In genomic region chr2:8487461-8487932, GRCh38 we compare ENCODE assay signal across 8 cellular contexts.
DNase-seq lines count a peak whose midpoint lies in the region; ATAC-seq and TF ChIP-seq lines count a peak whose summit lies in the region.

No MANE protein-coding gene starts in this region.

- peaks cover 5% of the 10 kb centered on the region for H3K4me1 ChIP-seq in testis

- peak; percentile 13 for DNase-seq in activated gamma-delta T cell (lab: John Stamatoyannopoulos, UW)
- no peak for DNase-seq in activated gamma-delta T cell treated with Interleukin-2 at 50 U/mL for 16 hours
- DNase-seq in dorsolateral prefrontal cortex, result peak in 4 of 10 donors; percentile 39 to 63 (median 48)
- DNase-seq in testis, result no peak
- no peak for DNase-seq in NCI-H146 (lab: John Stamatoyannopoulos, UW)
- no peak for DNase-seq in NCI-H2227 treated with DMSO at 0.1 percent for 48 hours (lab: John Stamatoyannopoulos, UW)
- DNase-seq in NCI-H1417 (lab: John Stamatoyannopoulos, UW), result no peak

- H3K4me3 ChIP-seq in dorsolateral prefrontal cortex (peak overlapping the region in 33 of 59 donors; percentile 3 to 52 (median 35)), testis (peak overlapping the region; percentile 3 to 13)

- H3K36me3 ChIP-seq in testis (ENCODE audit: low read depth, missing control alignments), result no peaks in the 10 kb centered on the region

- WGBS in testis, 2 donors, result 54 to 56% methylated on average over 16 of the region's 16 CpGs

- no peak for TF ChIP-seq POLR2A in testis (IDR thresholded peaks at IDR 0.05)

- no peak for TF ChIP-seq CTCF in dorsolateral prefrontal cortex (IDR thresholded peaks at IDR 0.05 in 54 of 56, conservative IDR thresholded peaks at IDR 0.05 in 2 of 56; ENCODE audit: low read depth in 1 of 56, partially characterized antibody in 56 of 56)
- no peak for TF ChIP-seq CTCF in testis (IDR thresholded peaks at IDR 0.05)

- ATAC-seq in HG03442 (IDR thresholded peaks at IDR 0.05; ENCODE audit: unreplicated experiment), result peak; percentile 6

- H3K27ac ChIP-seq in dorsolateral prefrontal cortex, result peak overlapping the region in 43 of 59 donors; percentile 1 to 87 (median 62)
- H3K27ac ChIP-seq in testis, result no peak overlapping the region

- no peaks in the 10 kb centered on the region for H3K9me3 ChIP-seq in testis

- H3K27me3 ChIP-seq in dorsolateral prefrontal cortex (peaks cover 0 to 6% (median 0%) of the 10 kb centered on the region in 45 donors), testis (no peaks in the 10 kb centered on the region)

- intact Hi-C loops in dorsolateral prefrontal cortex (cut with DNase I) (no loop called here), testis (cut with DNase I; ENCODE audit: low total_unique reads) (no loop called here)

Comparison
In these comparisons a context has a peak if more than half of its experiments do, and no peak if none do; other contexts are left out.
1. H3K27ac ChIP-seq: peak in dorsolateral prefrontal cortex (43 of 59); none in testis (0 of 2).